ENCODE assay signal across 1 cellular context in the genomic region with DNA sequence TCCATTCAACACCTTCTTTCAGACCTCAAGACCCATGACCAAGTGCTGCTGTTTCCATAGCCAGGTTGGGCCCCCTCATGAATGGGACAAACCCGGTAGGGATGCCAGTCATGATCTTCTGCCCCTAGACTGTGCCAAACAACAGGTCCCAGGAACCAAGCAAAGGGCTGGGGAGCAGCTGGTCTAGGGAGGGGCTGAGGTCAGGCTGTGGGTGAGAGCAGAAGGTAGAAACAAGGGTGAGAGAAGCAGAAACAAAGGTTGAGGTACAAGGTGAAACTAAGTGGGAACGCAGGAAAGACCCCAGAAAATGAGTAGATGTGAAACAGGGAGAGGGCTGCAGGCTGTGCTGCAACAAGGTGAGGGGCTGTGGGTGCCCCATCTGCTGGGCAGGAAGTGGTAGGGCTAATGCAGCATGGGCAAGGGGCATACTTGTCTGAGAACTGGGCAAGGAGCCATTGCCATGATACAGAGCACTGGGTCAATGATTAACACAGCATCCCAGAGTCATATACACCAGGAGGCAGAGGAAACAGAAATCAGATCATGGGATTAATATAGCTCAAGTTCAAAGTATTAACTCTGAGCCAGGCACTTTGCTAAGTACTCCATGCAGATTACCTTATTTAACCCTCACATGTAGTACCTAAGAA.
TF ChIP-seq lines count a peak whose summit lies in the region.

No MANE protein-coding gene starts in this region.

TF ChIP-seq in GM12878, 131 proteins besides CTCF, POLR2A, EP300 and RAD21:
- no peak for TF ChIP-seq ZZZ3 (IDR thresholded peaks at IDR 0.05; ENCODE audit: control insufficient read depth, insufficient read length, low read depth)
- TF ChIP-seq, protein P1, sequence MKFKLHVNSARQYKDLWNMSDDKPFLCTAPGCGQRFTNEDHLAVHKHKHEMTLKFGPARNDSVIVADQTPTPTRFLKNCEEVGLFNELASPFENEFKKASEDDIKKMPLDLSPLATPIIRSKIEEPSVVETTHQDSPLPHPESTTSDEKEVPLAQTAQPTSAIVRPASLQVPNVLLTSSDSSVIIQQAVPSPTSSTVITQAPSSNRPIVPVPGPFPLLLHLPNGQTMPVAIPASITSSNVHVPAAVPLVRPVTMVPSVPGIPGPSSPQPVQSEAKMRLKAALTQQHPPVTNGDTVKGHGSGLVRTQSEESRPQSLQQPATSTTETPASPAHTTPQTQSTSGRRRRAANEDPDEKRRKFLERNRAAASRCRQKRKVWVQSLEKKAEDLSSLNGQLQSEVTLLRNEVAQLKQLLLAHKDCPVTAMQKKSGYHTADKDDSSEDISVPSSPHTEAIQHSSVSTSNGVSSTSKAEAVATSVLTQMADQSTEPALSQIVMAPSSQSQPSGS (IDR thresholded peaks at IDR 0.05; ENCODE audit: low read length) = no peak
- TF ChIP-seq ZSCAN29 (IDR thresholded peaks at IDR 0.05) = no peak
- no peak for TF ChIP-seq TARDBP (IDR thresholded peaks at IDR 0.05; ENCODE audit: borderline replicate concordance)
- no peak for TF ChIP-seq RBBP5 (conservative IDR thresholded peaks at IDR 0.05)
- TF ChIP-seq, protein P2, sequence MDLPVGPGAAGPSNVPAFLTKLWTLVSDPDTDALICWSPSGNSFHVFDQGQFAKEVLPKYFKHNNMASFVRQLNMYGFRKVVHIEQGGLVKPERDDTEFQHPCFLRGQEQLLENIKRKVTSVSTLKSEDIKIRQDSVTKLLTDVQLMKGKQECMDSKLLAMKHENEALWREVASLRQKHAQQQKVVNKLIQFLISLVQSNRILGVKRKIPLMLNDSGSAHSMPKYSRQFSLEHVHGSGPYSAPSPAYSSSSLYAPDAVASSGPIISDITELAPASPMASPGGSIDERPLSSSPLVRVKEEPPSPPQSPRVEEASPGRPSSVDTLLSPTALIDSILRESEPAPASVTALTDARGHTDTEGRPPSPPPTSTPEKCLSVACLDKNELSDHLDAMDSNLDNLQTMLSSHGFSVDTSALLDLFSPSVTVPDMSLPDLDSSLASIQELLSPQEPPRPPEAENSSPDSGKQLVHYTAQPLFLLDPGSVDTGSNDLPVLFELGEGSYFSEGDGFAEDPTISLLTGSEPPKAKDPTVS (IDR thresholded peaks at IDR 0.05; ENCODE audit: low read depth, low read length) = no peak
- no peak for TF ChIP-seq EGR1 (IDR thresholded peaks at IDR 0.05; ENCODE audit: borderline replicate concordance in 1 of 2, low read depth in 2 of 2, low read length in 2 of 2)
- no peak for TF ChIP-seq ZNF384 (IDR thresholded peaks at IDR 0.05; ENCODE audit: borderline replicate concordance, low read depth, low read length)
- TF ChIP-seq GABPA (IDR thresholded peaks at IDR 0.05; ENCODE audit: low read depth) = no peak
- no peak for TF ChIP-seq MTA3 (IDR thresholded peaks at IDR 0.05; ENCODE audit: borderline replicate concordance, low read length)
- no peak for TF ChIP-seq MEF2B (IDR thresholded peaks at IDR 0.05; ENCODE audit: partially characterized antibody, poor library complexity, severe bottlenecking)
- TF ChIP-seq EZH2 (IDR thresholded peaks at IDR 0.05; ENCODE audit: borderline replicate concordance, control insufficient read depth, low read depth, low read length) = no peak
- TF ChIP-seq SIX5 (IDR thresholded peaks at IDR 0.05; ENCODE audit: low read depth, low read length, severe bottlenecking) = no peak
- no peak for TF ChIP-seq ETV6 (conservative IDR thresholded peaks at IDR 0.05 in 1 of 2, IDR thresholded peaks at IDR 0.05 in 1 of 2; ENCODE audit: borderline replicate concordance in 1 of 2, low read depth in 1 of 2)
